Comparison of ENCODE assay signal across 8 cellular contexts in genomic region chr2:201258666-201258999, GRCh38.
A peak's percentile ranks its signal among the peaks of the same experiment; 100 is the strongest.
DNase-seq lines count a peak whose midpoint lies in the region; ATAC-seq, FAIRE-seq and TF ChIP-seq lines count a peak whose summit lies in the region.

No MANE protein-coding gene starts in this region.

- FAIRE-seq in H54 (lab: Jason Lieb, UNC) = no peak

- in situ Hi-C loops in astrocyte of the spinal cord (cut with HindIII; ENCODE audit: low sequenced_read_pairs) = no loop called here

- peak overlapping the region; percentile 62 for H3K4me3 ChIP-seq in GM08714 (ENCODE audit: low read length)
- peak overlapping the region; percentile 66 for H3K4me3 ChIP-seq in astrocyte of the spinal cord (ENCODE audit: low read depth, low read length)

- CTCF ChIA-PET in GM10248 (lab: Yijun Ruan, JAX) = interaction anchor here (1.6 kb wide), 1 partner anchor 25 kb away, joined by 4 read pairs; no protein-coding TSS in a partner anchor

- DNase-seq in astrocyte of the spinal cord (ENCODE audit: low read depth, low spot score) = no peak
- DNase-seq in medulla oblongata (ENCODE audit: extremely low spot score) = peak; percentile 50
- DNase-seq in NCI-H1105 (lab: John Stamatoyannopoulos, UW) = no peak
- no peak for DNase-seq in H54 (ENCODE audit: insufficient read length, low spot score)
- DNase-seq in NCI-H1092 (lab: John Stamatoyannopoulos, UW) = no peak
- no peak for DNase-seq in GM10248 (ENCODE audit: extremely low spot score)

- TF ChIP-seq POLR2A in H54 (IDR thresholded peaks at IDR 0.05; ENCODE audit: low read depth, low read length) = no peak

- TF ChIP-seq CTCF in astrocyte of the spinal cord (IDR thresholded peaks at IDR 0.05; ENCODE audit: low read depth, low read length) (no peak), GM10248 (IDR thresholded peaks at IDR 0.05; ENCODE audit: control extremely low read depth, extremely low read depth, low read depth, missing control alignments) (no peak)

- POLR2A ChIA-PET in GM10248 (lab: Yijun Ruan, JAX) = no interaction called here

- ATAC-seq in HG03280 (IDR thresholded peaks at IDR 0.05; ENCODE audit: unreplicated experiment) = peak; percentile 5
